14 cellular contexts compared by ENCODE assay signal in the genomic region with DNA sequence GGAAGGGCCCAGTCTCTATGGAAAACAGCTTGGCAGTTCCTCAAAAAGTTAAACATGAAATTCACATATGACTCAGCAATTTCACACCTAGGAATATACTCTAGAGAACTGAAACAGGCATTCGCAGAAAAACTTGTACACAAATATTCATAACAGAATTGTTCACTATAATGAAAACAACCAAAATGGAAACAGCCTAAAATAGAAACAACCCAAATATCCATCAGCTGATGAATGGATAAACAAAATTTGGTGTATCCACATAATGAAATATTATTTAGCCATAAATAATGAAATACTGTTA. TPM values are rescaled to one million over a fixed set of nuclear protein-coding genes. Genes with fewer than 3 reads are reported as not detected.
A peak's percentile ranks its signal among the peaks of the same experiment; 100 is the strongest.
DNase-seq lines count a peak whose midpoint lies in the region; ATAC-seq, FAIRE-seq and TF ChIP-seq lines count a peak whose summit lies in the region.
"Had no signal": no experiment of that assay in that cellular context is flagged by ENCODE, and none has a peak within 500 bp of the region (broad histone marks: within the 10 kb centered on the region; RNA-seq: fewer than 3 reads in every experiment).

No MANE protein-coding gene starts in this region.

- H3K9me3 ChIP-seq in K562 (replicated peaks; ENCODE audit: control insufficient read depth, insufficient read depth, low read depth, low read length) (peaks cover 2% of the 10 kb centered on the region), endodermal cell (ENCODE audit: control insufficient read depth, low read length) (peaks cover 25% of the 10 kb centered on the region)

- peaks cover 21% of the 10 kb centered on the region for H3K36me3 Mint-ChIP-seq in activated T-helper 2 cell treated with anti-CD3 and anti-CD28 coated beads, Interferon-gamma antibody, Interleukin-2, Interleukin-4, amounts not matched to agents 10 μg/mL and 5 μg/mL and 100 μg/mL, durations not matched to agents 14 hours and 24 hours and 36 hours (ENCODE audit: low read depth)
- H3K36me3 Mint-ChIP-seq in endodermal cell (ENCODE audit: low read depth) (peaks cover 5% of the 10 kb centered on the region), natural killer cell (peaks cover 11% of the 10 kb centered on the region)

- BruUV-seq in K562 (replicated peaks; lab: Mats Ljungman, UMichigan), result no TSS peak

- WGBS in K562 (ENCODE audit: insufficient coverage, low coverage, missing lambda C conversion rate), result 21% methylated on average over 1 of the region's 1 CpG
- 96 to 100% methylated on average over 1 of the region's 1 CpG for WGBS in endodermal cell (ENCODE audit: insufficient coverage in 1 of 2, insufficient read length in 1 of 2), 2 experiments

- DNase-seq in K562 (ENCODE audit: extremely low read depth in 1 of 4, low spot score in 3 of 4), result peak in 1 of 4 experiments; percentile 16
- no peak for DNase-seq in activated T-helper 2 cell treated with anti-CD3 and anti-CD28 coated beads, Interferon-gamma antibody, Interleukin-2, Interleukin-4, amounts not matched to agents 10 μg/mL and 5 μg/mL and 100 μg/mL, durations not matched to agents 14 hours and 24 hours and 36 hours (ENCODE audit: low spot score)
- DNase-seq in endodermal cell, result no peak
- DNase-seq in activated CD8-positive, alpha-beta memory T cell treated with anti-CD3 and anti-CD28 coated beads, Interleukin-2, amount 50 U/mL, for 4 hours, result no peak
- no peak for DNase-seq in natural killer cell
- DNase-seq: activated CD4-positive, CD25-positive, alpha-beta regulatory T cell treated with anti-CD3 and anti-CD28 coated beads, Interleukin-2, amount 50 U/mL, for 72 hours; anterior cingulate cortex; H9; NCI-H2171 treated with DMSO at 0.1 percent for 48 hours had no signal

- intact Hi-C loops in K562 (cut with micrococcal nuclease), result no loop called here
- intact Hi-C loops in activated T-helper 2 cell treated with anti-CD3 and anti-CD28 coated beads, Interferon-gamma antibody, Interleukin-2, Interleukin-4, amounts not matched to agents 10 μg/mL and 5 μg/mL and 100 μg/mL, durations not matched to agents 14 hours and 24 hours and 36 hours (cut with micrococcal nuclease), result loop anchor here (1.0 kb wide), 1 partner anchor 24 kb away; no protein-coding TSS in a partner anchor
- intact Hi-C loops in natural killer cell (cut with micrococcal nuclease), result no loop called here

- in situ Hi-C loops in K562 (cut with MboI), result no loop called here

- peak; percentile 72 for FAIRE-seq in K562 (lab: Jason Lieb, UNC)
- FAIRE-seq: G401.6 had no signal

- no peak overlapping the region for H3K4me2 ChIP-seq in K562 (ENCODE audit: insufficient read depth, low read length)
- H3K4me2 ChIP-seq: BLaER1 had no signal

- POLR2A ChIA-PET in K562 (lab: Yijun Ruan, JAX), result no interaction called here

- H3K27ac ChIP-seq in K562 (ENCODE audit: extremely low read depth, low read depth, low read length) (no peak overlapping the region), endodermal cell (ENCODE audit: low read depth, low read length) (no peak overlapping the region)
- H3K27ac ChIP-seq: BLaER1 had no signal

- peak overlapping the region; percentile 68 for H2AFZ ChIP-seq in K562 (ENCODE audit: low read depth, low read length)

- H3K9me1 ChIP-seq in K562 (ENCODE audit: control insufficient read depth, insufficient read depth, low read length), result no peaks in the 10 kb centered on the region

- no peaks in the 10 kb centered on the region; a peak in 1 of 5 replicates for H3K4me1 ChIP-seq in K562 (replicated peaks in 1 of 2; ENCODE audit: control insufficient read depth in 2 of 2, insufficient read depth in 2 of 2, low read length in 2 of 2)
- no peaks in the 10 kb centered on the region for H3K4me1 ChIP-seq in endodermal cell (ENCODE audit: control insufficient read depth, insufficient read depth, low read length)

- no peak overlapping the region for H3K27ac Mint-ChIP-seq in activated T-helper 2 cell treated with anti-CD3 and anti-CD28 coated beads, Interferon-gamma antibody, Interleukin-2, Interleukin-4, amounts not matched to agents 10 μg/mL and 5 μg/mL and 100 μg/mL, durations not matched to agents 14 hours and 24 hours and 36 hours
- no peak overlapping the region for H3K27ac Mint-ChIP-seq in endodermal cell
- H3K27ac Mint-ChIP-seq in natural killer cell, result no peak overlapping the region
- H3K27ac Mint-ChIP-seq: H9 had no signal

- ATAC-seq in GM18502 (IDR thresholded peaks at IDR 0.05; ENCODE audit: poor library complexity, unreplicated experiment) (peak; percentile 60), GM19463 (IDR thresholded peaks at IDR 0.05; ENCODE audit: unreplicated experiment) (peak; percentile 52), HG03045 (IDR thresholded peaks at IDR 0.05; ENCODE audit: unreplicated experiment) (peak; percentile 46), K562 (peak; percentile 61; the same call in 2 of the 3 replicates), natural killer cell (no peak)

- H3K27me3 ChIP-seq in K562 (ENCODE audit: control insufficient read depth in 2 of 2, insufficient read depth in 2 of 2, low read length in 2 of 2) (no peaks in the 10 kb centered on the region), endodermal cell (ENCODE audit: control insufficient read depth, insufficient read depth, low read length, poor library complexity, severe bottlenecking) (peaks cover 24% of the 10 kb centered on the region)

- no peak overlapping the region for H3K4me3 Mint-ChIP-seq in activated T-helper 2 cell treated with anti-CD3 and anti-CD28 coated beads, Interferon-gamma antibody, Interleukin-2, Interleukin-4, amounts not matched to agents 10 μg/mL and 5 μg/mL and 100 μg/mL, durations not matched to agents 14 hours and 24 hours and 36 hours (ENCODE audit: low read depth)
- H3K4me3 Mint-ChIP-seq in endodermal cell (no peak overlapping the region), natural killer cell (no peak overlapping the region)
- H3K4me3 Mint-ChIP-seq: H9 had no signal

- no peak for TF ChIP-seq POLR2A in K562 (conservative IDR thresholded peaks at IDR 0.05)

- H3K79me2 ChIP-seq in K562 (ENCODE audit: control insufficient read depth, insufficient read depth, low read length), result no peaks in the 10 kb centered on the region

- peaks cover 15% of the 10 kb centered on the region for H3K27me3 Mint-ChIP-seq in activated T-helper 2 cell treated with anti-CD3 and anti-CD28 coated beads, Interferon-gamma antibody, Interleukin-2, Interleukin-4, amounts not matched to agents 10 μg/mL and 5 μg/mL and 100 μg/mL, durations not matched to agents 14 hours and 24 hours and 36 hours (ENCODE audit: low read depth)
- H3K27me3 Mint-ChIP-seq in endodermal cell (ENCODE audit: insufficient read depth), result peaks cover 34% of the 10 kb centered on the region
- no peaks in the 10 kb centered on the region for H3K27me3 Mint-ChIP-seq in natural killer cell (ENCODE audit: low read depth in 2 of 2)

- no peaks in the 10 kb centered on the region for H4K20me1 ChIP-seq in K562 (replicated peaks; ENCODE audit: control insufficient read depth, insufficient read depth, low read length)
- H4K20me1 ChIP-seq: BLaER1 had no signal

- TF ChIP-seq EP300 in K562 (IDR thresholded peaks at IDR 0.05; ENCODE audit: low read length), result no peak

- CTCF ChIA-PET in K562 (lab: Yijun Ruan, JAX; ENCODE audit: low intra/inter-chr PET ratio), result no interaction called here

- TF ChIP-seq CTCF in K562 (IDR thresholded peaks at IDR 0.05 in 2 of 3, conservative IDR thresholded peaks at IDR 0.05 in 1 of 3; ENCODE audit: insufficient read depth in 2 of 3, low read depth in 1 of 3, low read length in 3 of 3) (no peak), endodermal cell (conservative IDR thresholded peaks at IDR 0.05) (no peak), natural killer cell (IDR thresholded peaks at IDR 0.05) (no peak)

- peaks cover 8% of the 10 kb centered on the region for H3K9me3 Mint-ChIP-seq in activated T-helper 2 cell treated with anti-CD3 and anti-CD28 coated beads, Interferon-gamma antibody, Interleukin-2, Interleukin-4, amounts not matched to agents 10 μg/mL and 5 μg/mL and 100 μg/mL, durations not matched to agents 14 hours and 24 hours and 36 hours
- H3K9me3 Mint-ChIP-seq in endodermal cell, result peaks cover 26% of the 10 kb centered on the region
- peaks cover 2 to 6% of the 10 kb centered on the region in 2 donors for H3K9me3 Mint-ChIP-seq in natural killer cell

- H3K36me3 ChIP-seq in K562 (ENCODE audit: control insufficient read depth, insufficient read depth, low read length) (no peaks in the 10 kb centered on the region), endodermal cell (ENCODE audit: control insufficient read depth, insufficient read depth, low read length) (no peaks in the 10 kb centered on the region)
- H3K36me3 ChIP-seq: BLaER1 had no signal

- H3K4me1 Mint-ChIP-seq in activated T-helper 2 cell treated with anti-CD3 and anti-CD28 coated beads, Interferon-gamma antibody, Interleukin-2, Interleukin-4, amounts not matched to agents 10 μg/mL and 5 μg/mL and 100 μg/mL, durations not matched to agents 14 hours and 24 hours and 36 hours (ENCODE audit: low read depth), result peaks cover 22% of the 10 kb centered on the region
- H3K4me1 Mint-ChIP-seq in endodermal cell, result peaks cover 5% of the 10 kb centered on the region
- peaks cover 17 to 20% of the 10 kb centered on the region in 2 donors for H3K4me1 Mint-ChIP-seq in natural killer cell

- no peak for TF ChIP-seq RAD21 in K562 (CRISPR knock-in tag; conservative IDR thresholded peaks at IDR 0.05 in 1 of 2, IDR thresholded peaks at IDR 0.05 in 1 of 2)

- no peak overlapping the region for H3K9ac ChIP-seq in K562 (ENCODE audit: insufficient read depth in 1 of 2, low read depth in 2 of 2, low read length in 2 of 2)
- no peak overlapping the region for H3K9ac ChIP-seq in endodermal cell (ENCODE audit: extremely low read depth, low read length, poor library complexity, severe bottlenecking)
- H3K9ac ChIP-seq: BLaER1 had no signal

- H3K4me3 ChIP-seq in K562, result no peak overlapping the region
- no peak overlapping the region for H3K4me3 ChIP-seq in endodermal cell (ENCODE audit: low read length)
- H3K4me3 ChIP-seq: BLaER1 had no signal

RNA-seq across cellular contexts. Expression of a gene that starts 4.8 kb away (rescaled TPM):
- total RNA-seq in K562 (2011; cell fraction: chromatin; rRNA removed; ENCODE audit: low replicate concordance), result not detected in 2 replicates
- not detected in 2 replicates for total RNA-seq in K562 (2011; cell fraction: nucleolus; rRNA removed)
- total RNA-seq in K562 (2011; cell fraction: nucleoplasm; rRNA removed), result not detected in 2 replicates
- total RNA-seq in K562 (2014; rRNA removed) (not detected in 2 replicates), K562 (2014; rRNA removed; fragmentation: Illumina TruSeq; extraction: Trizol) (not detected in 2 replicates), K562 (2015; rRNA removed; fragmentation: Illumina TruSeq; extraction: Trizol) (not detected in 2 replicates), K562 (2021) (not detected in 2 replicates), endodermal cell (under 1 TPM; 0.13 to 0.22 TPM), natural killer cell (under 1 TPM; 0.63 to 0.97 (median 0.89) TPM)
- polyA plus RNA-seq in K562 (2011; rRNA removed) (not detected in 2 replicates), K562 (2014; fragmentation: Illumina TruSeq; extraction: Trizol) (not detected in 2 replicates), K562 (2014; fragmentation: Nextera tagmentation; extraction: Ambion mirVana) (not detected), K562 (2014; rRNA removed) (not detected in 2 replicates)
- not detected in 2 replicates for polyA plus RNA-seq in K562 (2011; cell fraction: cytosol; rRNA removed)
- not detected in 2 replicates for polyA plus RNA-seq in K562 (2011; cell fraction: nucleus; rRNA removed)
- not detected in 2 replicates for polyA plus RNA-seq in K562 (2012)
- not detected in 2 replicates for polyA minus RNA-seq in K562 (2011; rRNA and poly(A)+ RNA removed)
- polyA minus RNA-seq in K562 (2011; cell fraction: cytosol; rRNA and poly(A)+ RNA removed), result not detected in 2 replicates
- polyA minus RNA-seq in K562 (2011; cell fraction: nucleus; rRNA and poly(A)+ RNA removed), result not detected in 2 replicates
- 0.11 and 0.14 TPM in 2 replicates for total RNA-seq in activated T-helper 2 cell treated with anti-CD3 and anti-CD28 coated beads, Interferon-gamma antibody, Interleukin-2, Interleukin-4, amounts not matched to agents 10 μg/mL and 5 μg/mL and 100 μg/mL, durations not matched to agents 14 hours and 24 hours and 36 hours
- not detected for polyA plus RNA-seq in endodermal cell (2013, experiment 1 of 2)
- polyA plus RNA-seq in endodermal cell (2013, experiment 2 of 2), result 0.12 TPM
- total RNA-seq: H9 had no signal

RNA-seq across cellular contexts. Expression of a gene that starts 31.5 kb away (rescaled TPM):
- 53.1 and 146 TPM in 2 replicates for total RNA-seq in K562 (2011; cell fraction: chromatin; rRNA removed; ENCODE audit: low replicate concordance)
- total RNA-seq in K562 (2011; cell fraction: nucleolus; rRNA removed), result 30.5 and 38.8 TPM in 2 replicates
- total RNA-seq in K562 (2011; cell fraction: nucleoplasm; rRNA removed), result 87.9 and 144 TPM in 2 replicates
- total RNA-seq in K562 (2014; rRNA removed) (59.6 and 62.3 TPM in 2 replicates), K562 (2014; rRNA removed; fragmentation: Illumina TruSeq; extraction: Trizol) (192 and 220 TPM in 2 replicates), K562 (2015; rRNA removed; fragmentation: Illumina TruSeq; extraction: Trizol) (128 and 140 TPM in 2 replicates), K562 (2021) (128 and 129 TPM in 2 replicates), endodermal cell (10 to 100 TPM in 1 of 2 donors, 1 to 10 TPM in 1; 7.1 to 13.7 TPM), natural killer cell (1 to 10 TPM in 2 of 3 donors, under 1 TPM in 1; 0.96 to 1.5 (median 1.4) TPM)
- polyA plus RNA-seq in K562 (2011; rRNA removed) (106 and 218 TPM in 2 replicates), K562 (2014; fragmentation: Illumina TruSeq; extraction: Trizol) (120 and 129 TPM in 2 replicates), K562 (2014; fragmentation: Nextera tagmentation; extraction: Ambion mirVana) (100 to 1,000 TPM; 506 to 600 TPM), K562 (2014; rRNA removed) (102 and 125 TPM in 2 replicates)
- polyA plus RNA-seq in K562 (2011; cell fraction: cytosol; rRNA removed), result 21.1 and 32.0 TPM in 2 replicates
- polyA plus RNA-seq in K562 (2011; cell fraction: nucleus; rRNA removed), result 44.8 and 55.3 TPM in 2 replicates
- 47.8 and 127 TPM in 2 replicates for polyA plus RNA-seq in K562 (2012)
- 78.8 and 104 TPM in 2 replicates for polyA minus RNA-seq in K562 (2011; rRNA and poly(A)+ RNA removed)
- polyA minus RNA-seq in K562 (2011; cell fraction: cytosol; rRNA and poly(A)+ RNA removed), result 27.6 and 34.3 TPM in 2 replicates
- 66.6 and 78.3 TPM in 2 replicates for polyA minus RNA-seq in K562 (2011; cell fraction: nucleus; rRNA and poly(A)+ RNA removed)
- 0.94 and 2.9 TPM in 2 replicates for total RNA-seq in activated T-helper 2 cell treated with anti-CD3 and anti-CD28 coated beads, Interferon-gamma antibody, Interleukin-2, Interleukin-4, amounts not matched to agents 10 μg/mL and 5 μg/mL and 100 μg/mL, durations not matched to agents 14 hours and 24 hours and 36 hours
- 4.4 TPM for polyA plus RNA-seq in endodermal cell (2013, experiment 1 of 2)
- polyA plus RNA-seq in endodermal cell (2013, experiment 2 of 2), result 3.1 TPM

Comparison
In these comparisons a context has a peak if more than half of its experiments do, and no peak if none do; other contexts are left out.
1. ATAC-seq: peak in GM18502 (single experiment), GM19463 (single experiment), HG03045 (single experiment) and K562 (single experiment); none in natural killer cell (0 of 3).